In genomic region chr9:70259512-70259802, GRCh38 we compare ENCODE assay signal across 8 cellular contexts. TPM values are rescaled to one million over a fixed set of nuclear protein-coding genes. Genes with fewer than 3 reads are reported as not detected.
DNase-seq lines count a peak whose midpoint lies in the region; ATAC-seq and TF ChIP-seq lines count a peak whose summit lies in the region.

No MANE protein-coding gene starts in this region.

- H3K23ac ChIP-seq in neuronal stem cell (ENCODE audit: low read depth, low read length, poor library complexity): no peak overlapping the region

- H3K36me3 ChIP-seq in CD8-positive, alpha-beta memory T cell (ENCODE audit: insufficient read depth, low read length): no peaks in the 10 kb centered on the region
- peaks cover 44% of the 10 kb centered on the region for H3K36me3 ChIP-seq in NT2/D1 (ENCODE audit: insufficient read depth, insufficient read length, low read length)
- H3K36me3 ChIP-seq in endodermal cell (ENCODE audit: control insufficient read depth, insufficient read depth, low read length): peaks cover 42% of the 10 kb centered on the region
- peaks cover 2 to 44% of the 10 kb centered on the region in 2 donors for H3K36me3 ChIP-seq in neuronal stem cell (replicated peaks in 1 of 2; ENCODE audit: control insufficient read depth in 2 of 2, insufficient read depth in 2 of 2, low read length in 2 of 2)

- peaks cover 52% of the 10 kb centered on the region for H3K4me1 ChIP-seq in CD8-positive, alpha-beta memory T cell (ENCODE audit: insufficient read depth, low read length)
- H3K4me1 ChIP-seq in NT2/D1 (ENCODE audit: insufficient read depth, insufficient read length): no peaks in the 10 kb centered on the region
- peaks cover 10% of the 10 kb centered on the region for H3K4me1 ChIP-seq in endodermal cell (ENCODE audit: control insufficient read depth, insufficient read depth, low read length)
- H3K4me1 ChIP-seq in neuronal stem cell (ENCODE audit: control insufficient read depth in 2 of 2, insufficient read depth in 1 of 2, low read depth in 1 of 2, low read length in 2 of 2): peaks cover 16 to 31% of the 10 kb centered on the region in 2 donors

- peaks cover 49 to 64% (median 60%) of the 10 kb centered on the region in 3 donors for H3K4me1 Mint-ChIP-seq in CD8-positive, alpha-beta memory T cell
- peaks cover 57% of the 10 kb centered on the region for H3K4me1 Mint-ChIP-seq in endodermal cell

- peak overlapping the region; percentile 87 to 98 (median 95) for H3K4me3 Mint-ChIP-seq in CD8-positive, alpha-beta memory T cell
- peak overlapping the region; percentile 83 for H3K4me3 Mint-ChIP-seq in endodermal cell

- no peak overlapping the region for H2BK15ac ChIP-seq in neuronal stem cell (ENCODE audit: low read length)

- peak overlapping the region; percentile 97 for H2AFZ ChIP-seq in neuronal stem cell (ENCODE audit: low read length)

- H2BK120ac ChIP-seq in neuronal stem cell (ENCODE audit: low read depth, low read length): no peak overlapping the region

- no peaks in the 10 kb centered on the region for H3K27me3 ChIP-seq in CD8-positive, alpha-beta memory T cell (ENCODE audit: insufficient read depth, low read length, poor library complexity, severe bottlenecking)
- H3K27me3 ChIP-seq in NT2/D1 (ENCODE audit: insufficient read depth, insufficient read length) (no peaks in the 10 kb centered on the region), endodermal cell (ENCODE audit: control insufficient read depth, insufficient read depth, low read length, poor library complexity, severe bottlenecking) (no peaks in the 10 kb centered on the region), neuronal stem cell (ENCODE audit: control insufficient read depth in 3 of 3, insufficient read depth in 3 of 3, low read depth in 1 of 3, low read length in 3 of 3) (no peaks in the 10 kb centered on the region)

- H3K9ac ChIP-seq in NT2/D1 (ENCODE audit: insufficient read length, low read depth) (peak overlapping the region; percentile 92), endodermal cell (ENCODE audit: extremely low read depth, low read length, poor library complexity, severe bottlenecking) (peak overlapping the region; percentile 84), neuronal stem cell (ENCODE audit: low read depth, low read length, poor library complexity) (no peak overlapping the region)

- no peaks in the 10 kb centered on the region for H3K9me3 ChIP-seq in CD8-positive, alpha-beta memory T cell (ENCODE audit: low read length)
- no peaks in the 10 kb centered on the region for H3K9me3 ChIP-seq in NT2/D1 (ENCODE audit: insufficient read depth, low read length)
- no peaks in the 10 kb centered on the region for H3K9me3 ChIP-seq in endodermal cell (ENCODE audit: control insufficient read depth, low read length)
- H3K9me3 ChIP-seq in neuronal stem cell (replicated peaks in 1 of 2; ENCODE audit: control insufficient read depth in 2 of 2, insufficient read depth in 1 of 2, low read depth in 1 of 2, low read length in 2 of 2): no peaks in the 10 kb centered on the region

- 2 to 3% methylated on average over 8 to 10 of the region's 10 CpGs for WGBS in endodermal cell (ENCODE audit: insufficient coverage in 1 of 2, insufficient read length in 1 of 2), 2 experiments
- WGBS in neuronal stem cell (ENCODE audit: extremely low coverage in 2 of 2, insufficient read length in 2 of 2, insufficient replicate concordance in 1 of 2), 2 donors: no CpG with 5 or more reads among the region's 10 CpGs

- H3K9me3 Mint-ChIP-seq in CD8-positive, alpha-beta memory T cell: no peaks in the 10 kb centered on the region
- no peaks in the 10 kb centered on the region for H3K9me3 Mint-ChIP-seq in endodermal cell

- peaks cover 0 to 2% of the 10 kb centered on the region in 2 donors for H3K27me3 Mint-ChIP-seq in CD8-positive, alpha-beta memory T cell
- H3K27me3 Mint-ChIP-seq in endodermal cell (ENCODE audit: insufficient read depth): no peaks in the 10 kb centered on the region

- no peak overlapping the region for H2BK12ac ChIP-seq in neuronal stem cell (ENCODE audit: low read length)

- no peak for TF ChIP-seq CTCF in endodermal cell (conservative IDR thresholded peaks at IDR 0.05)

- H3K4ac ChIP-seq in neuronal stem cell (ENCODE audit: low read length): no peak overlapping the region

- H3K4me3 ChIP-seq in CD8-positive, alpha-beta memory T cell (ENCODE audit: low read length): peak overlapping the region; percentile 95
- H3K4me3 ChIP-seq in NT2/D1 (ENCODE audit: insufficient read length, low read depth) (peak overlapping the region; percentile 89), endodermal cell (ENCODE audit: low read length) (peak overlapping the region; percentile 87), neuronal stem cell (ENCODE audit: low read length in 2 of 2) (peak overlapping the region; percentile 88 to 97)

- H2BK5ac ChIP-seq in neuronal stem cell (ENCODE audit: low read length): no peak overlapping the region

- DNase-seq in CD8-positive, alpha-beta memory T cell: no peak
- peak; percentile 18 for DNase-seq in NT2/D1 (ENCODE audit: low read depth, low spot score)
- DNase-seq in endodermal cell: peak; percentile 76
- DNase-seq in neuronal stem cell (ENCODE audit: low spot score): no peak
- DNase-seq in 8988T: no peak
- no peak for DNase-seq in NCI-H510A treated with DMSO at 0.1 percent for 48 hours (lab: John Stamatoyannopoulos, UW)
- DNase-seq in stimulated activated naive CD4-positive, alpha-beta T cell treated with Interleukin-2 at 50 U/mL for 16 hours (lab: John Stamatoyannopoulos, UW): no peak

- H4K91ac ChIP-seq in neuronal stem cell (ENCODE audit: low read depth, low read length, poor library complexity): no peak overlapping the region

- H3K27ac Mint-ChIP-seq in CD8-positive, alpha-beta memory T cell: peak overlapping the region; percentile 88 to 100 (median 94)
- peak overlapping the region; percentile 95 for H3K27ac Mint-ChIP-seq in endodermal cell

- CTCF ChIA-PET in CD8-positive, alpha-beta memory T cell (lab: Charles Lee): no interaction called here

- H3K14ac ChIP-seq in neuronal stem cell (ENCODE audit: low read length): no peak overlapping the region

- H3K79me1 ChIP-seq in neuronal stem cell (ENCODE audit: low read depth, low read length): peaks cover 2% of the 10 kb centered on the region

- peak overlapping the region; percentile 92 for H3K27ac ChIP-seq in CD8-positive, alpha-beta memory T cell (ENCODE audit: low read depth, low read length)
- H3K27ac ChIP-seq in endodermal cell (ENCODE audit: low read depth, low read length): no peak overlapping the region
- H3K27ac ChIP-seq in neuronal stem cell (replicated peaks; ENCODE audit: low read length): no peak overlapping the region

- H3K4me2 ChIP-seq in neuronal stem cell (ENCODE audit: insufficient read depth, low read length, poor library complexity, severe bottlenecking): peak overlapping the region; percentile 55

- no peak for ATAC-seq in GM21529 (IDR thresholded peaks at IDR 0.05; ENCODE audit: unreplicated experiment)

- POLR2A ChIA-PET in CD8-positive, alpha-beta memory T cell (lab: Charles Lee): interaction anchor here (2.2 kb wide), 1 partner anchor 160 kb away, joined by 10 read pairs; no protein-coding TSS in a partner anchor

- no peak overlapping the region for H4K8ac ChIP-seq in neuronal stem cell (ENCODE audit: low read depth, low read length)

- H3K18ac ChIP-seq in neuronal stem cell (ENCODE audit: low read length): no peak overlapping the region

- H2AK5ac ChIP-seq in neuronal stem cell (ENCODE audit: low read depth, low read length): no peak overlapping the region

- H3K36me3 Mint-ChIP-seq in CD8-positive, alpha-beta memory T cell: peaks cover 0 to 25% (median 7%) of the 10 kb centered on the region in 3 donors
- peaks cover 21% of the 10 kb centered on the region for H3K36me3 Mint-ChIP-seq in endodermal cell (ENCODE audit: low read depth)

RNA-seq across cellular contexts. Expression of gene SMC5, which starts 0.7 kb away (rescaled TPM):
- total RNA-seq in CD8-positive, alpha-beta memory T cell: 10 to 100 TPM; 42.2 TPM
- 18.9 TPM for polyA plus RNA-seq in CD8-positive, alpha-beta memory T cell
- 10 to 100 TPM; 30.0 to 42.5 TPM for total RNA-seq in endodermal cell
- 26.6 TPM for polyA plus RNA-seq in endodermal cell (2013, experiment 1 of 2)
- polyA plus RNA-seq in endodermal cell (2013, experiment 2 of 2): 29.6 TPM
- polyA plus RNA-seq in neuronal stem cell (2013, experiment 1 of 2): 26.5 TPM
- 26.7 TPM for polyA plus RNA-seq in neuronal stem cell (2013, experiment 2 of 2)

Comparison
In these comparisons a context has a peak if more than half of its experiments do, and no peak if none do; other contexts are left out.
1. DNase-seq: peak in NT2/D1 (single experiment) and endodermal cell (single experiment); none in CD8-positive, alpha-beta memory T cell (0 of 5), neuronal stem cell (single experiment), 8988T (single experiment), NCI-H510A treated with DMSO at 0.1 percent for 48 hours (single experiment) and stimulated activated naive CD4-positive, alpha-beta T cell treated with Interleukin-2 at 50 U/mL for 16 hours (single experiment).
2. Peak in every context shown above with its lines, with median percentiles within 50 percentile points of each other: H3K4me3 ChIP-seq.